Comparison of ENCODE assay signal across 1 cellular context in genomic region chr6:139920027-139920851, GRCh38.
A peak's percentile ranks its signal among the peaks of the same experiment; 100 is the strongest.
TF ChIP-seq lines count a peak whose summit lies in the region.

No MANE protein-coding gene starts in this region.

TF ChIP-seq in GM12878, 131 proteins besides CTCF, POLR2A, EP300 and RAD21:
- no peak for TF ChIP-seq MYB (IDR thresholded peaks at IDR 0.05; ENCODE audit: borderline replicate concordance, low read depth, low read length)
- 0 out of 2 replicates have a peak, but pooled peaks have one; percentile 8 for TF ChIP-seq MTA2 (IDR thresholded peaks at IDR 0.05; ENCODE audit: low read depth)
- TF ChIP-seq RBBP5 (conservative IDR thresholded peaks at IDR 0.05) = no peak
- no peak for TF ChIP-seq SRF (IDR thresholded peaks at IDR 0.05; ENCODE audit: low read depth in 2 of 2, low read length in 2 of 2)
